ENCODE assay signal across 8 cellular contexts in genomic region chr11:73760680-73761402, GRCh38. TPM values are rescaled to one million over a fixed set of nuclear protein-coding genes. Genes with fewer than 3 reads are reported as not detected.
DNase-seq lines count a peak whose midpoint lies in the region; FAIRE-seq and TF ChIP-seq lines count a peak whose summit lies in the region.

TSS of gene RAB6A (minus strand) at chr11:73761074. CDS start at chr11:73760635, 439 bp downstream.

- peaks cover 2% of the 10 kb centered on the region; the same call in 1 of the 2 replicates for H3K27me3 Mint-ChIP-seq in HFFc6 (ENCODE audit: insufficient read depth)
- H3K27me3 Mint-ChIP-seq in activated naive CD4-positive, alpha-beta T cell treated with anti-CD3 and anti-CD28 coated beads for 36 hours (ENCODE audit: low read depth), result no peaks in the 10 kb centered on the region

- no peaks in the 10 kb centered on the region for H3K9me3 ChIP-seq in neutrophil

- H3K27ac ChIP-seq in neutrophil (peak within 1 kb of the TSS; percentile 94), substantia nigra (ENCODE audit: low read depth, low read length, poor library complexity, severe bottlenecking) (peak within 1 kb of the TSS; percentile 92)

- H3K9me3 Mint-ChIP-seq in HFFc6, result no peaks in the 10 kb centered on the region
- no peaks in the 10 kb centered on the region for H3K9me3 Mint-ChIP-seq in activated naive CD4-positive, alpha-beta T cell treated with anti-CD3 and anti-CD28 coated beads for 36 hours

- peak; percentile 92 for FAIRE-seq in frontal cortex (lab: Jason Lieb, UNC)

- peak; percentile 100 for DNase-seq in HFFc6
- DNase-seq in NAMALWA (ENCODE audit: low spot score), result peak; percentile 100
- peak; percentile 100 for DNase-seq in SK-N-DZ (ENCODE audit: low spot score)
- peak; percentile 100 for DNase-seq in activated naive CD4-positive, alpha-beta T cell treated with anti-CD3 and anti-CD28 coated beads for 36 hours
- peak; percentile 96 to 98 for DNase-seq in frontal cortex (ENCODE audit: low spot score in 2 of 2)
- DNase-seq in substantia nigra (lab: John Stamatoyannopoulos, UW), result peak; percentile 76 to 100 (median 99)

- TF ChIP-seq CTCF in HFFc6 (IDR thresholded peaks at IDR 0.05) (peak; percentile 50; the same call in 1 of the 2 replicates), neutrophil (IDR thresholded peaks at IDR 0.05) (peak; percentile 92)

- intact Hi-C loops in activated naive CD4-positive, alpha-beta T cell treated with anti-CD3 and anti-CD28 coated beads for 36 hours (cut with micrococcal nuclease), result loop anchor here (1.0 to 10.0 kb wide), 8 partner anchors 18 to 831 kb away; partner anchors contain the start of genes C2CD3, COA4, FAM168A and PAAF1

- H3K4me1 Mint-ChIP-seq in HFFc6 (ENCODE audit: low read depth), result peaks cover 22% of the 10 kb centered on the region
- H3K4me1 Mint-ChIP-seq in activated naive CD4-positive, alpha-beta T cell treated with anti-CD3 and anti-CD28 coated beads for 36 hours (ENCODE audit: low read depth), result peaks cover 34% of the 10 kb centered on the region

- peak within 1 kb of the TSS; percentile 99 for H3K4me3 Mint-ChIP-seq in HFFc6
- H3K4me3 Mint-ChIP-seq in activated naive CD4-positive, alpha-beta T cell treated with anti-CD3 and anti-CD28 coated beads for 36 hours, result peak within 1 kb of the TSS; percentile 88

- H3K27me3 ChIP-seq in neutrophil, result peaks cover 7% of the 10 kb centered on the region

- peak within 1 kb of the TSS; percentile 92 for H3K27ac Mint-ChIP-seq in HFFc6
- H3K27ac Mint-ChIP-seq in activated naive CD4-positive, alpha-beta T cell treated with anti-CD3 and anti-CD28 coated beads for 36 hours, result peak within 1 kb of the TSS; percentile 90

- CTCF ChIA-PET in activated naive CD4-positive, alpha-beta T cell treated with anti-CD3 and anti-CD28 coated beads for 36 hours (lab: Charles Lee), result interaction anchor here (0.5 to 1.5 kb wide), 2 partner anchors 18 to 130 kb away, joined by 3 to 10 read pairs; no protein-coding TSS in a partner anchor

- peaks cover 38 to 45% of the 10 kb centered on the region in 2 experiments for H3K4me1 ChIP-seq in neutrophil (ENCODE audit: control insufficient read depth in 1 of 2, insufficient read depth in 1 of 2, low read depth in 1 of 2, low read length in 1 of 2)

- H3K36me3 ChIP-seq in neutrophil, result no peaks in the 10 kb centered on the region

- H3K4me3 ChIP-seq in GM08714 (ENCODE audit: low read length), result peak within 1 kb of the TSS; percentile 91
- peak within 1 kb of the TSS; percentile 90 to 93 for H3K4me3 ChIP-seq in neutrophil (ENCODE audit: low read depth in 1 of 2, low read length in 1 of 2)

- H3K36me3 Mint-ChIP-seq in HFFc6 (ENCODE audit: low read depth), result peaks cover 7% of the 10 kb centered on the region
- H3K36me3 Mint-ChIP-seq in activated naive CD4-positive, alpha-beta T cell treated with anti-CD3 and anti-CD28 coated beads for 36 hours (ENCODE audit: low read depth), result peaks cover 3% of the 10 kb centered on the region

RNA-seq across cellular contexts. Expression of gene RAB6A, which starts in this region (rescaled TPM):
- total RNA-seq in HFFc6 (2021; fragmentation: NEBNext Ultra II Directional; extraction: Animal tissue kit (Norgen Biotek cat#: 25700)), result 100 to 1,000 TPM in 5 of 6 experiments, 10 to 100 TPM in 1; 91.7 to 130 (median 109) TPM
- 87.9 and 99.0 TPM in 2 replicates for polyA plus RNA-seq in SK-N-DZ (2014; cell fraction: cytosol; rRNA removed)
- polyA plus RNA-seq in SK-N-DZ (2014; cell fraction: nucleus; rRNA removed), result 50.0 and 62.3 TPM in 2 replicates
- 10 to 100 TPM; 36.7 to 41.2 TPM for total RNA-seq in activated naive CD4-positive, alpha-beta T cell treated with anti-CD3 and anti-CD28 coated beads for 36 hours
- 390 TPM for total RNA-seq in frontal cortex

Comparison
In these comparisons a context has a peak if more than half of its experiments do, and no peak if none do; other contexts are left out.
1. Peak in every context shown above with its lines: DNase-seq, H3K4me3 ChIP-seq and H3K27ac ChIP-seq.